Comparison of ENCODE assay signal across 8 cellular contexts in genomic region chrX:71254092-71254941, GRCh38. TPM values are rescaled to one million over a fixed set of nuclear protein-coding genes. Genes with fewer than 3 reads are reported as not detected.
DNase-seq lines count a peak whose midpoint lies in the region; ATAC-seq and TF ChIP-seq lines count a peak whose summit lies in the region.

Gene ZMYM3 (minus strand): TSS chrX:71254140. CDS start chrX:71253255, 885 bp downstream.

- H3K4me3 ChIP-seq in Jurkat, Clone E6-1 (ENCODE audit: low read length) = peak within 1 kb of the TSS; percentile 77
- H3K4me3 ChIP-seq in epithelial cell of esophagus (ENCODE audit: low read length) (peak within 1 kb of the TSS; percentile 72), mucosa of descending colon (peak within 1 kb of the TSS; percentile 24)

- intact Hi-C loops in mucosa of descending colon (cut with DNase I, micrococcal nuclease) = no loop called here

- H3K36me3 ChIP-seq in mucosa of descending colon (ENCODE audit: low read depth) = no peaks in the 10 kb centered on the region

- DNase-seq in DMS153 (lab: John Stamatoyannopoulos, UW) = peak; percentile 76
- peak; percentile 75 for DNase-seq in Jurkat, Clone E6-1 (ENCODE audit: low read depth, low spot score)
- peak; percentile 31 for DNase-seq in OCI-M2 (lab: John Stamatoyannopoulos, UW; ENCODE audit: unreplicated experiment)
- DNase-seq in activated T-cell treated with anti-CD3 and anti-CD28 coated beads for 4 hours = peak; percentile 57
- peak; percentile 85 for DNase-seq in epithelial cell of esophagus (ENCODE audit: low read depth)
- DNase-seq in mucosa of descending colon = peak; percentile 84 to 89 (median 89)
- peak; percentile 64 to 71 for DNase-seq in stimulated activated CD8-positive, alpha-beta memory T cell treated with anti-CD3 and anti-CD28 coated beads, Interleukin-2, amount 100 ng/mL, for 48 hours (ENCODE audit: low read depth in 2 of 2)

- ATAC-seq in GM21619 (IDR thresholded peaks at IDR 0.05; ENCODE audit: unreplicated experiment) (peak; percentile 83), mucosa of descending colon (peak; percentile 93)

- H3K9me3 ChIP-seq in mucosa of descending colon = no peaks in the 10 kb centered on the region

- TF ChIP-seq CTCF in epithelial cell of esophagus (IDR thresholded peaks at IDR 0.05; ENCODE audit: insufficient read depth, low read depth, low read length, missing control alignments) (no peak), mucosa of descending colon (IDR thresholded peaks at IDR 0.05) (no peak)

- H3K4me1 ChIP-seq in mucosa of descending colon (ENCODE audit: low read depth) = no peaks in the 10 kb centered on the region

RNA-seq across cellular contexts. Expression of gene ZMYM3, which starts in this region (rescaled TPM):
- polyA plus RNA-seq in Jurkat, Clone E6-1 (2012; ENCODE audit: insufficient read depth, insufficient read length) = 31.6 TPM
- 10 to 100 TPM; 13.7 to 24.9 (median 16.4) TPM for total RNA-seq in mucosa of descending colon

Comparison
In these comparisons a context has a peak if more than half of its experiments do, and no peak if none do; other contexts are left out.
1. Peak in every context shown above with its lines: DNase-seq, ATAC-seq and H3K4me3 ChIP-seq.
2. DNase-seq: peak in every context shown above with its lines; median percentile 89 in mucosa of descending colon; 85 in epithelial cell of esophagus; 76 in DMS153; 75 in Jurkat, Clone E6-1; 68 in stimulated activated CD8-positive, alpha-beta memory T cell treated with anti-CD3 and anti-CD28 coated beads, Interleukin-2, amount 100 ng/mL, for 48 hours; 57 in activated T-cell treated with anti-CD3 and anti-CD28 coated beads for 4 hours; 31 in OCI-M2.
3. H3K4me3 ChIP-seq: peak in every context shown above with its lines; median percentile 77 in Jurkat, Clone E6-1; 72 in epithelial cell of esophagus; 24 in mucosa of descending colon.